Comparison of ENCODE assay signal across 20 cellular contexts in the genomic region with DNA sequence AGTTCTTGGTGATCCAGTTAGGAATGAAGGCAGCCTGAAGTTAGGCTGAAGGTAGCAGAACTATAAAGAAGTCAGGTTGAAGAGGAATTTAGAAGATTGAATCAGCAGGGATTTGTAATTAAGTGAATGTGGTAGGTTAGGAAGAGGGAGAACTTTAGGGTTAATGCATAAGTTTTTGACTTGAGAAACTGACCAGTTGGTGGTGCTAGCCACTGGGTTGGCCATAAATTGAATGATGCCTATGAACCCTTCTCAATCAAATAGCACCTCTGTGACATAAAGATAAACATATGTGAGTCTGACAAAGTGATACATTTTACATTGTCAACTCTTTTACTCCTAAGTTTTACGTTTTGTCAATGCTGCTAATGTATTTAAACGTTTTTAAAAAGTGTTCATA.
A peak's percentile ranks its signal among the peaks of the same experiment; 100 is the strongest.
DNase-seq lines count a peak whose midpoint lies in the region; ATAC-seq, FAIRE-seq and TF ChIP-seq lines count a peak whose summit lies in the region.
"Had no signal": no experiment of that assay in that cellular context is flagged by ENCODE, and none has a peak within 500 bp of the region (broad histone marks: within the 10 kb centered on the region; RNA-seq: fewer than 3 reads in every experiment).

No MANE protein-coding gene starts in this region.

- H3K27me3 ChIP-seq in endodermal cell (ENCODE audit: control insufficient read depth, insufficient read depth, low read length, poor library complexity, severe bottlenecking) (no peaks in the 10 kb centered on the region), right atrium auricular region (no peaks in the 10 kb centered on the region), MG63 (no peaks in the 10 kb centered on the region)
- H3K27me3 ChIP-seq: SJCRH30 had no signal

- H3K9me3 ChIP-seq in endodermal cell (ENCODE audit: control insufficient read depth, low read length) (no peaks in the 10 kb centered on the region), right atrium auricular region (peaks cover 0 to 5% of the 10 kb centered on the region in 2 donors), MG63 (no peaks in the 10 kb centered on the region)
- H3K9me3 ChIP-seq: A549, SJCRH30 had no signal

- H3K4me3 ChIP-seq in endodermal cell (ENCODE audit: low read length) (no peak overlapping the region), right atrium auricular region (no peak overlapping the region), MG63 (no peak overlapping the region)
- H3K4me3 ChIP-seq: A549, SJCRH30 had no signal

- no peaks in the 10 kb centered on the region for H3K4me1 ChIP-seq in endodermal cell (ENCODE audit: control insufficient read depth, insufficient read depth, low read length)
- H3K4me1 ChIP-seq in right atrium auricular region: no peaks in the 10 kb centered on the region
- H3K4me1 ChIP-seq: A549, SJCRH30 had no signal

- no peak for DNase-seq in GM18507 (ENCODE audit: extremely low spot score, insufficient read length, low read depth)
- DNase-seq in endodermal cell: no peak
- DNase-seq in activated naive CD8-positive, alpha-beta T cell treated with anti-CD3 and anti-CD28 coated beads, Interleukin-2, amount 50 U/mL, for 24 hours: no peak
- no peak for DNase-seq in right atrium auricular region (ENCODE audit: low spot score)
- DNase-seq in MG63: no peak
- DNase-seq in SKM-1 (lab: John Stamatoyannopoulos, UW; ENCODE audit: unreplicated experiment): no peak
- DNase-seq: AML-193; CD4-positive, CD25-positive, alpha-beta regulatory T cell; DMS79; NCI-H1417 treated with DMSO at 0.1 percent for 48 hours; NCI-H2029 treated with DMSO at 0.1 percent for 48 hours; NCI-H2227 treated with DMSO at 0.1 percent for 48 hours; NCI-H524 treated with DMSO at 0.1 percent for 48 hours had no signal

- no peak overlapping the region for H3K9ac ChIP-seq in endodermal cell (ENCODE audit: extremely low read depth, low read length, poor library complexity, severe bottlenecking)
- H3K9ac ChIP-seq: KMS-11 had no signal

- WGBS in endodermal cell (ENCODE audit: insufficient coverage in 1 of 2, insufficient read length in 1 of 2), 2 experiments: 68 to 78% methylated on average over 2 of the region's 2 CpGs

- ATAC-seq in activated naive CD8-positive, alpha-beta T cell treated with anti-CD3 and anti-CD28 coated beads, Interleukin-2, amount 50 U/mL, for 24 hours: no peak
- ATAC-seq: A549 had no signal

- H3K36me3 ChIP-seq in endodermal cell (ENCODE audit: control insufficient read depth, insufficient read depth, low read length) (no peaks in the 10 kb centered on the region), right atrium auricular region (no peaks in the 10 kb centered on the region), MG63 (no peaks in the 10 kb centered on the region)
- H3K36me3 ChIP-seq: SJCRH30 had no signal

- no peaks in the 10 kb centered on the region for H3K4me1 Mint-ChIP-seq in endodermal cell
- no peaks in the 10 kb centered on the region for H3K4me1 Mint-ChIP-seq in activated naive CD8-positive, alpha-beta T cell treated with anti-CD3 and anti-CD28 coated beads, Interleukin-2, amount 50 U/mL, for 24 hours
- H3K4me1 Mint-ChIP-seq: CD4-positive, CD25-positive, alpha-beta regulatory T cell had no signal

- peak; percentile 29 for FAIRE-seq in GM18507 (lab: Jason Lieb, UNC)
- FAIRE-seq: A549, G401.6 had no signal

- no peaks in the 10 kb centered on the region for H3K36me3 Mint-ChIP-seq in endodermal cell (ENCODE audit: low read depth)
- H3K36me3 Mint-ChIP-seq in activated naive CD8-positive, alpha-beta T cell treated with anti-CD3 and anti-CD28 coated beads, Interleukin-2, amount 50 U/mL, for 24 hours (ENCODE audit: low read depth): no peaks in the 10 kb centered on the region
- H3K36me3 Mint-ChIP-seq: CD4-positive, CD25-positive, alpha-beta regulatory T cell had no signal

- TF ChIP-seq CTCF in C4-2B (conservative IDR thresholded peaks at IDR 0.05) (peak; percentile 13; the same call in 1 of the 2 replicates), LNCAP (IDR thresholded peaks at IDR 0.05) (peak; percentile 28; the same call in 1 of the 2 replicates), endodermal cell (conservative IDR thresholded peaks at IDR 0.05) (peak; percentile 68), right atrium auricular region (IDR thresholded peaks at IDR 0.05) (no peak)

- no peak overlapping the region for H3K27ac Mint-ChIP-seq in endodermal cell
- H3K27ac Mint-ChIP-seq in activated naive CD8-positive, alpha-beta T cell treated with anti-CD3 and anti-CD28 coated beads, Interleukin-2, amount 50 U/mL, for 24 hours: no peak overlapping the region
- H3K27ac Mint-ChIP-seq: CD4-positive, CD25-positive, alpha-beta regulatory T cell had no signal

- no peaks in the 10 kb centered on the region for H3K9me3 Mint-ChIP-seq in endodermal cell
- peaks cover 17% of the 10 kb centered on the region for H3K9me3 Mint-ChIP-seq in activated naive CD8-positive, alpha-beta T cell treated with anti-CD3 and anti-CD28 coated beads, Interleukin-2, amount 50 U/mL, for 24 hours

- H3K27me3 Mint-ChIP-seq in endodermal cell (ENCODE audit: insufficient read depth): no peaks in the 10 kb centered on the region
- no peaks in the 10 kb centered on the region for H3K27me3 Mint-ChIP-seq in activated naive CD8-positive, alpha-beta T cell treated with anti-CD3 and anti-CD28 coated beads, Interleukin-2, amount 50 U/mL, for 24 hours
- H3K27me3 Mint-ChIP-seq: CD4-positive, CD25-positive, alpha-beta regulatory T cell had no signal

- H3K4me3 Mint-ChIP-seq in endodermal cell: no peak overlapping the region
- H3K4me3 Mint-ChIP-seq in activated naive CD8-positive, alpha-beta T cell treated with anti-CD3 and anti-CD28 coated beads, Interleukin-2, amount 50 U/mL, for 24 hours: no peak overlapping the region
- H3K4me3 Mint-ChIP-seq: CD4-positive, CD25-positive, alpha-beta regulatory T cell had no signal

- H3K27ac ChIP-seq in C4-2B (no peak overlapping the region), endodermal cell (ENCODE audit: low read depth, low read length) (no peak overlapping the region), right atrium auricular region (no peak overlapping the region)
- H3K27ac ChIP-seq: A549, KMS-11, RWPE1, SJCRH30 had no signal

Comparison
In these comparisons a context has a peak if more than half of its experiments do, and no peak if none do; other contexts are left out.
1. CTCF ChIP-seq: peak in C4-2B (single experiment), LNCAP (single experiment) and endodermal cell (single experiment); none in right atrium auricular region (0 of 2).